Comparison of ENCODE assay signal across 26 cellular contexts in the genomic region with DNA sequence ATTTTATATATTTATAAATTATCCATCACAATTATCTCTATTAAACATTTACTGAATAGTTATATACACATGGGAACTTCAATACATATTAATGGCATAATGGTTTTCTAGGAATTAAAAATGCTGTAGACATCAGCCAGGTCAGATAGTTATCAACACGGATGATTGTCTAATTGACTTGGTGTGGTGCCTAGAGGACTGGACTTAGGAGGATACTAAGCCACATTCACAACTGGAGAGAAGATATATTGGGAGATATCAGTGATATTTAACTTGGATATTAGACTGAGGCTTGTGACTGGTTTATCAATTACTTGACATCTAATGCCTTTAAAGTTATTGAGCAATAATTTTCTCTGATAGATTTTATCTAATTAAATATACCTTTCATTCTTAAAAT.
"Had no signal": no experiment of that assay in that cellular context is flagged by ENCODE, and none has a peak within 500 bp of the region (broad histone marks: within the 10 kb centered on the region; RNA-seq: fewer than 3 reads in every experiment).

No MANE protein-coding gene starts in this region.

- H3K9me3 ChIP-seq: colonic mucosa, esophagus muscularis mucosa, esophagus squamous epithelium, gastrocnemius medialis, gastroesophageal sphincter, heart left ventricle, heart right ventricle had no signal

- H3K36me3 ChIP-seq: colonic mucosa, esophagus muscularis mucosa, esophagus squamous epithelium, gastrocnemius medialis, gastroesophageal sphincter, heart left ventricle, heart right ventricle had no signal

- H3K27me3 ChIP-seq: colonic mucosa, dorsolateral prefrontal cortex, esophagus muscularis mucosa, esophagus squamous epithelium, foreskin keratinocyte, gastrocnemius medialis, gastroesophageal sphincter, heart left ventricle, heart right ventricle had no signal

- H3K4me3 ChIP-seq: colonic mucosa, coronary artery, dorsolateral prefrontal cortex, esophagus muscularis mucosa, esophagus squamous epithelium, gastrocnemius medialis, gastroesophageal sphincter, heart left ventricle, heart right ventricle had no signal

- FAIRE-seq: colon, endothelial cell of umbilical vein had no signal

- DNase-seq: colonic mucosa; cortex of kidney; dermis blood vessel endothelial cell; dorsolateral prefrontal cortex; effector CD4-positive, alpha-beta T cell; effector CD8-positive, alpha-beta T cell; effector memory CD4-positive, alpha-beta T cell; effector memory CD8-positive, alpha-beta T cell; endodermal cell; erythroblast; esophagus squamous epithelium; foreskin fibroblast; foreskin keratinocyte; foreskin melanocyte; gastrocnemius medialis; glutamatergic neuron; head of caudate nucleus; heart left ventricle; heart right ventricle had no signal

- H3K27ac ChIP-seq: colonic mucosa, coronary artery, dorsolateral prefrontal cortex, epithelial cell of prostate, esophagus muscularis mucosa, esophagus squamous epithelium, foreskin keratinocyte, gastrocnemius medialis, gastroesophageal sphincter, heart left ventricle, heart right ventricle had no signal

- H3K4me1 ChIP-seq: colonic mucosa, esophagus muscularis mucosa, esophagus squamous epithelium, gastrocnemius medialis, gastroesophageal sphincter, heart left ventricle, heart right ventricle had no signal

- ATAC-seq: effector memory CD8-positive, alpha-beta T cell; esophagus mucosa; foreskin keratinocyte; gastrocnemius medialis; gastroesophageal sphincter; heart left ventricle; heart right ventricle had no signal
